Comparison of ENCODE assay signal across 9 cellular contexts in genomic region chr5:96657068-96657467, GRCh38. TPM values are rescaled to one million over a fixed set of nuclear protein-coding genes. Genes with fewer than 3 reads are reported as not detected.
DNase-seq lines count a peak whose midpoint lies in the region; ATAC-seq and TF ChIP-seq lines count a peak whose summit lies in the region.
"Had no signal": no experiment of that assay in that cellular context is flagged by ENCODE, and none has a peak within 500 bp of the region (broad histone marks: within the 10 kb centered on the region; RNA-seq: fewer than 3 reads in every experiment).

No MANE protein-coding gene starts in this region.

- H2BK120ac ChIP-seq in IMR-90 (ENCODE audit: low read depth, low read length) = no peak overlapping the region
- H2BK120ac ChIP-seq in H9 (ENCODE audit: low read depth, low read length, poor library complexity, severe bottlenecking) = no peak overlapping the region

- no peak overlapping the region for H2AK5ac ChIP-seq in IMR-90 (ENCODE audit: low read depth, low read length)
- no peak overlapping the region for H2AK5ac ChIP-seq in H9 (ENCODE audit: insufficient read length, low read length)

- WGBS in IMR-90 (ENCODE audit: extremely low coverage in 2 of 2, insufficient read length in 1 of 2), 2 experiments = no CpG with 5 or more reads among the region's 3 CpGs
- no CpG with 5 or more reads among the region's 3 CpGs for WGBS in H9 (ENCODE audit: extremely low coverage, insufficient read length, low lambda C conversion rate)

- no peaks in the 10 kb centered on the region for H3K36me3 Mint-ChIP-seq in H9 (ENCODE audit: insufficient read depth in 1 of 3, low read depth in 3 of 3)

- H4K20me1 ChIP-seq in IMR-90 (ENCODE audit: insufficient read depth, low read length) (no peaks in the 10 kb centered on the region), H9 (ENCODE audit: control insufficient read depth, insufficient read depth, insufficient read length) (no peaks in the 10 kb centered on the region)

- H3K56ac ChIP-seq in IMR-90 (ENCODE audit: extremely low read depth, insufficient read depth, low read length) = 0 out of 2 replicates have a peak overlapping the region, but pooled peaks have one; percentile 24
- H3K56ac ChIP-seq in H9 (ENCODE audit: insufficient read length, low read depth, low read length) = no peak overlapping the region

- TF ChIP-seq CTCF in GM12865 (IDR thresholded peaks at IDR 0.05; ENCODE audit: insufficient read depth, low read depth, low read length, missing control alignments) (no peak), IMR-90 (conservative IDR thresholded peaks at IDR 0.05; ENCODE audit: low read depth, low read length) (no peak), upper lobe of right lung (IDR thresholded peaks at IDR 0.05) (no peak), H9 (conservative IDR thresholded peaks at IDR 0.05) (no peak)

- H3K4me3 Mint-ChIP-seq in H9 = no peak overlapping the region

- H3K23ac ChIP-seq in IMR-90 (ENCODE audit: low read depth, low read length) (no peak overlapping the region), H9 (ENCODE audit: insufficient read length, low read depth, low read length) (no peak overlapping the region)

- no peak overlapping the region for H2BK15ac ChIP-seq in IMR-90 (ENCODE audit: low read depth, low read length)
- H2BK15ac ChIP-seq in H9 (ENCODE audit: low read depth, low read length) = no peak overlapping the region

- H3K36me3 ChIP-seq in IMR-90 (ENCODE audit: control insufficient read depth, insufficient read depth, low read length) (no peaks in the 10 kb centered on the region), upper lobe of right lung (no peaks in the 10 kb centered on the region)

- H3K4me2 ChIP-seq in IMR-90 (ENCODE audit: low read depth, low read length) (peak overlapping the region; percentile 48; the same call in 1 of the 2 replicates), H9 (ENCODE audit: insufficient read depth, insufficient read length, low read length) (no peak overlapping the region)

- in situ Hi-C loops in IMR-90 (cut with MboI; ENCODE audit: low sequenced_read_pairs) = no loop called here

- peak; percentile 80 for DNase-seq in GM12865 (ENCODE audit: low read depth)
- DNase-seq in IMR-90 = peak; percentile 94
- DNase-seq in activated CD4-positive, alpha-beta T cell treated with anti-CD3 and anti-CD28 coated beads, Interleukin-2, amount 50 U/mL, for 48 hours = peak; percentile 24 to 48
- DNase-seq in fibroblast of the conjunctiva (ENCODE audit: low read depth) = peak; percentile 75
- no peak for DNase-seq in upper lobe of right lung
- no peak for DNase-seq in head of caudate nucleus
- no peak for DNase-seq in H9

- H2AK9ac ChIP-seq in IMR-90 (replicated peaks; ENCODE audit: low read depth, low read length, poor library complexity) = no peak overlapping the region

- H3K14ac ChIP-seq in IMR-90 (replicated peaks; ENCODE audit: low read depth, low read length) (no peak overlapping the region), H9 (ENCODE audit: insufficient read depth, low read length) (no peak overlapping the region)

- peaks cover 10% of the 10 kb centered on the region for H3K23me2 ChIP-seq in H9 (ENCODE audit: insufficient read length, low read depth, low read length, poor library complexity, severe bottlenecking)

- POLR2A ChIA-PET in IMR-90 (lab: Charles Lee; ENCODE audit: unreplicated experiment) = no interaction called here

- H3K27me3 ChIP-seq in IMR-90 (ENCODE audit: control insufficient read depth, insufficient read depth, low read length) (no peaks in the 10 kb centered on the region), upper lobe of right lung (no peaks in the 10 kb centered on the region), H9 (ENCODE audit: insufficient read depth, low read length) (peaks cover 8% of the 10 kb centered on the region; the same call in 1 of the 2 replicates)

- no peak overlapping the region for H3K27ac Mint-ChIP-seq in H9

- H3K79me2 ChIP-seq in H9 (ENCODE audit: insufficient read depth, low read length) = no peaks in the 10 kb centered on the region

- peaks cover 8% of the 10 kb centered on the region for H3K9me1 ChIP-seq in IMR-90 (ENCODE audit: insufficient read depth, low read length)

- no peak overlapping the region for H4K91ac ChIP-seq in IMR-90 (ENCODE audit: insufficient read depth, low read depth, low read length)
- H4K91ac ChIP-seq in H9 (ENCODE audit: insufficient read length, low read depth, low read length) = no peak overlapping the region

- H3K4me1 Mint-ChIP-seq in H9 = peaks cover 31% of the 10 kb centered on the region in 2 experiments

- H3K18ac ChIP-seq in IMR-90 (ENCODE audit: low read depth, low read length) (no peak overlapping the region), H9 (ENCODE audit: insufficient read length, low read depth, low read length) (no peak overlapping the region)

- CTCF ChIA-PET in IMR-90 (lab: Yijun Ruan, JAX) = interaction anchor here (0.7 kb wide), 1 partner anchor 73 kb away, joined by 3 read pairs; no protein-coding TSS in a partner anchor

- H3K4ac ChIP-seq in IMR-90 (ENCODE audit: low read depth, low read length) = no peak overlapping the region
- H3K4ac ChIP-seq in H9 (ENCODE audit: low read depth, low read length) = no peak overlapping the region

- peak; percentile 53 for ATAC-seq in GM21737 (IDR thresholded peaks at IDR 0.05; ENCODE audit: unreplicated experiment)
- peak; percentile 56 for ATAC-seq in IMR-90 (ENCODE audit: low read depth)
- ATAC-seq in upper lobe of right lung = peak; percentile 42

- TF ChIP-seq POLR2A in IMR-90 (IDR thresholded peaks at IDR 0.05; ENCODE audit: low read depth, low read length) = no peak

- peaks cover 0 to 9% of the 10 kb centered on the region in 2 experiments; a peak in 2 of 4 replicates for H3K79me1 ChIP-seq in IMR-90 (ENCODE audit: low read depth in 1 of 2, low read length in 2 of 2)
- no peaks in the 10 kb centered on the region for H3K79me1 ChIP-seq in H9 (ENCODE audit: insufficient read depth, low read depth, low read length, poor library complexity, severe bottlenecking)

- no peaks in the 10 kb centered on the region; a peak in 1 of 5 replicates for H3K9me3 Mint-ChIP-seq in H9

- H2AFZ ChIP-seq in IMR-90 (replicated peaks; ENCODE audit: low read length, poor library complexity) (no peak overlapping the region), H9 (ENCODE audit: low read length) (no peak overlapping the region)

- intact Hi-C loops in IMR-90 (cut with micrococcal nuclease) = no loop called here
- intact Hi-C loops in upper lobe of right lung (cut with DNase I) = no loop called here
- intact Hi-C loops in head of caudate nucleus (cut with DNase I) = no loop called here

- no peak for TF ChIP-seq RAD21 in IMR-90 (IDR thresholded peaks at IDR 0.05; ENCODE audit: low read length)

- H3K4me3 ChIP-seq in GM12865 (ENCODE audit: low read depth, low read length) (no peak overlapping the region), IMR-90 (ENCODE audit: insufficient read depth, low read depth, low read length) (no peak overlapping the region), upper lobe of right lung (no peak overlapping the region)

- H4K5ac ChIP-seq in IMR-90 (ENCODE audit: low read depth, low read length) = no peak overlapping the region
- no peak overlapping the region for H4K5ac ChIP-seq in H9 (ENCODE audit: insufficient read length, low read depth, low read length)

- dilution Hi-C loops in IMR-90 (cut with HindIII; ENCODE audit: low sequenced_read_pairs, unreplicated experiment) = no loop called here

- H3K4me1 ChIP-seq in IMR-90 (ENCODE audit: control insufficient read depth, insufficient read depth, low read length) (peaks cover 14% of the 10 kb centered on the region), upper lobe of right lung (peaks cover 16% of the 10 kb centered on the region), H9 (ENCODE audit: insufficient read depth, low read length) (no peaks in the 10 kb centered on the region; the same call in 1 of the 2 replicates)

- H3K9ac ChIP-seq in IMR-90 (ENCODE audit: low read depth, low read length) (no peak overlapping the region), H9 (ENCODE audit: extremely low read depth, insufficient read length, low read length) (no peak overlapping the region)

- peaks cover 32% of the 10 kb centered on the region for H3K27me3 Mint-ChIP-seq in H9 (ENCODE audit: low read depth)

- H2BK5ac ChIP-seq in IMR-90 (ENCODE audit: low read depth, low read length, poor library complexity, severe bottlenecking) (no peak overlapping the region), H9 (ENCODE audit: insufficient read length, low read length) (no peak overlapping the region)

- no peak overlapping the region for H2BK12ac ChIP-seq in H9 (ENCODE audit: insufficient read length, low read depth, low read length)

- H2BK20ac ChIP-seq in IMR-90 (ENCODE audit: low read depth, low read length) = no peak overlapping the region
- H2BK20ac ChIP-seq in H9 (ENCODE audit: low read depth, low read length, poor library complexity, severe bottlenecking) = no peak overlapping the region

- H3K9me3 ChIP-seq in IMR-90 (ENCODE audit: control insufficient read depth, insufficient read depth, low read length) (no peaks in the 10 kb centered on the region), upper lobe of right lung (no peaks in the 10 kb centered on the region), H9 (ENCODE audit: control insufficient read depth, low read depth, low read length) (no peaks in the 10 kb centered on the region)

- H4K8ac ChIP-seq in IMR-90 (ENCODE audit: low read depth in 2 of 2, low read length in 2 of 2) = no peak overlapping the region
- no peak overlapping the region for H4K8ac ChIP-seq in H9 (replicated peaks; ENCODE audit: insufficient read length, low read depth, low read length)

- no TSS peak for BruUV-seq in IMR-90 (replicated peaks; lab: Mats Ljungman, UMichigan)

- H3K27ac ChIP-seq in IMR-90 (ENCODE audit: insufficient read depth, low read length) = no peak overlapping the region
- no peak overlapping the region for H3K27ac ChIP-seq in upper lobe of right lung
- H3K27ac ChIP-seq in H9 (ENCODE audit: insufficient read length, low read depth, low read length) = no peak overlapping the region
- H3K27ac ChIP-seq: VCaP had no signal

- no peak overlapping the region for H3T11ph ChIP-seq in H9 (ENCODE audit: low read length)

TF ChIP-seq in IMR-90, 13 proteins besides CTCF, POLR2A, EP300 and RAD21 (continues in another document):
- TF ChIP-seq NFE2L2 (IDR thresholded peaks at IDR 0.05; ENCODE audit: low read depth, low read length) (no peak), MAZ (IDR thresholded peaks at IDR 0.05; ENCODE audit: borderline replicate concordance, low read depth, low read length) (no peak), BHLHE40 (IDR thresholded peaks at IDR 0.05; ENCODE audit: low read depth, low read length) (peak; percentile 13; the same call in 1 of the 2 replicates)

RNA-seq across cellular contexts. Expression of gene CAST, which starts 5.1 kb away (rescaled TPM):
- total RNA-seq in IMR-90 (2012; rRNA removed) = 128 and 183 TPM in 2 replicates
- 81.9 and 91.3 TPM in 2 replicates for polyA plus RNA-seq in IMR-90 (2012; rRNA removed)
- 31.1 and 42.0 TPM in 2 replicates for polyA plus RNA-seq in IMR-90 (2012; cell fraction: cytosol; rRNA removed)
- polyA plus RNA-seq in IMR-90 (2012; cell fraction: nucleus; rRNA removed; ENCODE audit: low replicate concordance) = 19.8 and 93.2 TPM in 2 replicates
- 260 TPM for total RNA-seq in upper lobe of right lung
- total RNA-seq in H9 (2021) = 50.3 and 52.3 TPM in 2 replicates

Comparison
In these comparisons a context has a peak if more than half of its experiments do, and no peak if none do; other contexts are left out.
1. DNase-seq: peak in GM12865 (single experiment), IMR-90 (single experiment), activated CD4-positive, alpha-beta T cell treated with anti-CD3 and anti-CD28 coated beads, Interleukin-2, amount 50 U/mL, for 48 hours (2 of 2) and fibroblast of the conjunctiva (single experiment); none in upper lobe of right lung (single experiment), head of caudate nucleus (0 of 42) and H9 (single experiment).
2. Peak in every context shown above with its lines, with median percentiles within 50 percentile points of each other: ATAC-seq.